In the genomic region with DNA sequence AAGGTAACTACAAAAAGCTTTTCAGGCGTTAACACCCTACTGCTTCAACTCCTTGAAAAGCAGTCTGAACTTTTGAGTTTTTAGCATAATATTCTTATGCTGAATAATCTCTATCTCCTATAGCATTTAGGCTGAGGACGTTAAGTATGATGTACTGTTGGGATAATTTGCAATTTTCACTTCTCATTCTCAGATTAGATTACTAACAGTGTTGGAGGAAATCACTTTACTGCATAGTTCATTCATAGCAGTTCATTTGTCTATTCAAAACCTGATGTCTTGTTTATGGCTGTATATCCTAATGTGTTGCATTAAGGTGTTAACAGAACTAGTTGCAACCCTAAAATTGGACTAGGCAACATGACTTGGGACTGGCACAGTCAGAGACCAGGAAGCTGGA, we compare ENCODE assay signal across 18 cellular contexts.
DNase-seq lines count a peak whose midpoint lies in the region; ATAC-seq, FAIRE-seq and TF ChIP-seq lines count a peak whose summit lies in the region.
"Had no signal": no experiment of that assay in that cellular context is flagged by ENCODE, and none has a peak within 500 bp of the region (broad histone marks: within the 10 kb centered on the region; RNA-seq: fewer than 3 reads in every experiment).

No MANE protein-coding gene starts in this region.

- DNase-seq in K562 (ENCODE audit: extremely low read depth in 1 of 4, low spot score in 3 of 4) = no peak
- no peak for DNase-seq in tibial artery
- no peak for DNase-seq in ascending aorta (ENCODE audit: low spot score in 2 of 2)
- no peak for DNase-seq in NK-92 treated with Interleukin-12 subunit alpha and Interleukin-12 subunit beta, amount 100 ng/mL, for 24 hours (lab: John Stamatoyannopoulos, UW)
- DNase-seq: ACHN; BE2C; C1 segment of cervical spinal cord; CD4-positive, CD25-positive, alpha-beta regulatory T cell; DND-41; EL; GM23248 had no signal

- H3K4me2 ChIP-seq in K562 (ENCODE audit: insufficient read depth, low read length) = no peak overlapping the region

- H3K4me1 ChIP-seq in K562 (replicated peaks in 1 of 2; ENCODE audit: control insufficient read depth in 2 of 2, insufficient read depth in 2 of 2, low read length in 2 of 2) (peaks cover 0 to 48% of the 10 kb centered on the region in 2 experiments; a peak in 3 of 5 replicates), tibial artery (no peaks in the 10 kb centered on the region), ascending aorta (no peaks in the 10 kb centered on the region)
- H3K4me1 ChIP-seq: BE2C, HAP-1 had no signal

- H3K79me2 ChIP-seq in K562 (ENCODE audit: control insufficient read depth, insufficient read depth, low read length) = peaks cover 32% of the 10 kb centered on the region

- WGBS in K562 (ENCODE audit: insufficient coverage, low coverage, missing lambda C conversion rate) = 4% methylated on average over 2 of the region's 2 CpGs

- TF ChIP-seq CTCF in K562 (IDR thresholded peaks at IDR 0.05 in 2 of 3, conservative IDR thresholded peaks at IDR 0.05 in 1 of 3; ENCODE audit: insufficient read depth in 2 of 3, low read depth in 1 of 3, low read length in 3 of 3) (no peak), tibial artery (IDR thresholded peaks at IDR 0.05) (no peak), ascending aorta (IDR thresholded peaks at IDR 0.05) (no peak)

- POLR2A ChIA-PET in K562 (lab: Yijun Ruan, JAX) = interaction anchor here (1.0 to 1.7 kb wide), 2 partner anchors 9 to 11 kb away, joined by 5 to 7 read pairs; no protein-coding TSS in a partner anchor

- no peaks in the 10 kb centered on the region for H4K20me1 ChIP-seq in K562 (replicated peaks; ENCODE audit: control insufficient read depth, insufficient read depth, low read length)

- H3K9me3 ChIP-seq in K562 (replicated peaks; ENCODE audit: control insufficient read depth, insufficient read depth, low read depth, low read length) = no peaks in the 10 kb centered on the region
- H3K9me3 ChIP-seq in tibial artery = no peaks in the 10 kb centered on the region
- no peaks in the 10 kb centered on the region for H3K9me3 ChIP-seq in ascending aorta
- H3K9me3 ChIP-seq: BE2C, HAP-1 had no signal

- no peaks in the 10 kb centered on the region for H3K9me1 ChIP-seq in K562 (ENCODE audit: control insufficient read depth, insufficient read depth, low read length)

- no peak for FAIRE-seq in K562 (lab: Jason Lieb, UNC)
- FAIRE-seq: A204.1, GM12892, GM18507 had no signal

- peak overlapping the region; percentile 79; the same call in 2 of the 3 replicates for H3K27ac ChIP-seq in K562 (ENCODE audit: extremely low read depth, low read depth, low read length)
- H3K27ac ChIP-seq in tibial artery = no peak overlapping the region
- no peak overlapping the region for H3K27ac ChIP-seq in ascending aorta
- H3K27ac ChIP-seq: GM23248, HL-60 had no signal

- no peak for TF ChIP-seq EP300 in K562 (IDR thresholded peaks at IDR 0.05; ENCODE audit: low read length)

- BruUV-seq in K562 (replicated peaks; lab: Mats Ljungman, UMichigan) = no TSS peak

- H3K27me3 ChIP-seq in K562 (ENCODE audit: control insufficient read depth in 2 of 2, insufficient read depth in 2 of 2, low read length in 2 of 2) (no peaks in the 10 kb centered on the region), tibial artery (no peaks in the 10 kb centered on the region), ascending aorta (no peaks in the 10 kb centered on the region)
- H3K27me3 ChIP-seq: BE2C had no signal

- H3K36me3 ChIP-seq in K562 (ENCODE audit: control insufficient read depth, insufficient read depth, low read length) = no peaks in the 10 kb centered on the region; the same call in 2 of the 3 replicates
- no peaks in the 10 kb centered on the region for H3K36me3 ChIP-seq in tibial artery
- no peaks in the 10 kb centered on the region for H3K36me3 ChIP-seq in ascending aorta
- H3K36me3 ChIP-seq: BE2C, HAP-1 had no signal

- CTCF ChIA-PET in K562 (lab: Yijun Ruan, JAX; ENCODE audit: low intra/inter-chr PET ratio) = no interaction called here

- no peak for TF ChIP-seq POLR2A in K562 (conservative IDR thresholded peaks at IDR 0.05)

- no peak overlapping the region for H3K4me3 ChIP-seq in K562
- H3K4me3 ChIP-seq in tibial artery = no peak overlapping the region
- H3K4me3 ChIP-seq in ascending aorta = no peak overlapping the region
- H3K4me3 ChIP-seq: GM23248, HAP-1 had no signal

- intact Hi-C loops in K562 (cut with micrococcal nuclease) (no loop called here), tibial artery (cut with DNase I; ENCODE audit: low total_unique reads) (no loop called here), ascending aorta (cut with DNase I) (no loop called here)

- ATAC-seq in GM19324 (IDR thresholded peaks at IDR 0.05; ENCODE audit: low FRiP score, unreplicated experiment) = peak; percentile 82
- peak; percentile 78 for ATAC-seq in HG03354 (IDR thresholded peaks at IDR 0.05; ENCODE audit: poor library complexity, severe bottlenecking, unreplicated experiment)
- ATAC-seq in K562 = no peak

- H2AFZ ChIP-seq in K562 (ENCODE audit: low read depth, low read length) = no peak overlapping the region
- H2AFZ ChIP-seq: GM23248 had no signal

- H3K9ac ChIP-seq in K562 (ENCODE audit: insufficient read depth in 1 of 2, low read depth in 2 of 2, low read length in 2 of 2) = no peak overlapping the region
- H3K9ac ChIP-seq: GM23248 had no signal

- in situ Hi-C loops in K562 (cut with MboI) = no loop called here

- TF ChIP-seq RAD21 in K562 (CRISPR knock-in tag; conservative IDR thresholded peaks at IDR 0.05 in 1 of 2, IDR thresholded peaks at IDR 0.05 in 1 of 2) = no peak

TF ChIP-seq in K562, 482 proteins besides CTCF, POLR2A, EP300 and RAD21:
- TF ChIP-seq TAF15 (IDR thresholded peaks at IDR 0.05; ENCODE audit: low read depth, low read length) (no peak), NFYB (IDR thresholded peaks at IDR 0.05; ENCODE audit: extremely low read depth, insufficient read length) (no peak)
TF ChIP-seq in K562: peak in this region for 0.
